9 cellular contexts compared by ENCODE assay signal in the genomic region with DNA sequence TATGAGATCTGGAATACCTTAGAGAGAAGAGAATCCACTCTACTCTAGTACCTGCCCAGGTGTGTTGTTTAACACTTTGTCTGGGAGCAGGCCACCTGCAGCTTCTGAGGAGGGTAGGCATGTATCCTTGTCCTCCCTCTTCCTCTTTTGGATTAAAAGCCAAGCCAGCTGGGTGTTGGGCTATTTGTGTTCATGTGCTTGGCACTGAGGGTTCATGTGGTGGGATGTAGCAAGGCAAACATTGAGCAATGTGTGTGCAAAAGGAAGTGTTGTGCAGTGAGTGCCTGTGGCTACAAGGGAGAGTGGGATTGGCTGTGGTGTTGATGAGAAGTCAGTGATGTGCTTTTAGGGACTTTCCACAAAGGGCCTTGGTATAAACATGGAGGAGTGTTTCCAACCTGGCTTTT. TPM values are rescaled to one million over a fixed set of nuclear protein-coding genes. Genes with fewer than 3 reads are reported as not detected.
DNase-seq lines count a peak whose midpoint lies in the region; ATAC-seq and TF ChIP-seq lines count a peak whose summit lies in the region.
"Had no signal": no experiment of that assay in that cellular context is flagged by ENCODE, and none has a peak within 500 bp of the region (broad histone marks: within the 10 kb centered on the region; RNA-seq: fewer than 3 reads in every experiment).

No MANE protein-coding gene starts in this region.

- H3K36me3 ChIP-seq in GM23248 (ENCODE audit: low read depth), result no peaks in the 10 kb centered on the region
- H3K36me3 ChIP-seq in tibial artery, result peaks cover 11 to 16% (median 12%) of the 10 kb centered on the region in 3 donors
- peaks cover 0 to 13% of the 10 kb centered on the region in 2 donors for H3K36me3 ChIP-seq in vagina

- peaks cover 27% of the 10 kb centered on the region for H3K4me1 Mint-ChIP-seq in WTC11

- DNase-seq in AML-193 (lab: John Stamatoyannopoulos, UW) (peak; percentile 96 to 98), GM23248 (peak; percentile 67), WTC11 (ENCODE audit: low spot score) (no peak), cardiac septum (ENCODE audit: low spot score) (peak; percentile 80), tibial artery (peak; percentile 61 to 66), vagina (ENCODE audit: extremely low spot score in 2 of 2) (no peak), germinal center (ENCODE audit: low spot score) (no peak), NCI-H526 (lab: John Stamatoyannopoulos, UW) (no peak)

- no peak for TF ChIP-seq CTCF in WTC11 (IDR thresholded peaks at IDR 0.05)
- TF ChIP-seq CTCF in tibial artery (IDR thresholded peaks at IDR 0.05), result no peak
- TF ChIP-seq CTCF in vagina (IDR thresholded peaks at IDR 0.05), result no peak

- H4K20me1 ChIP-seq in GM23248 (ENCODE audit: insufficient read depth), result no peaks in the 10 kb centered on the region

- no peak overlapping the region for H3K4me3 Mint-ChIP-seq in WTC11

- intact Hi-C loops in cardiac septum (cut with DNase I), result loop anchor here (5.0 kb wide), 1 partner anchor 104 kb away; no protein-coding TSS in a partner anchor
- intact Hi-C loops in tibial artery (cut with DNase I; ENCODE audit: low total_unique reads), result no loop called here
- intact Hi-C loops in vagina (cut with DNase I), result no loop called here

- H3K9me3 ChIP-seq in GM23248 (ENCODE audit: low read depth) (no peaks in the 10 kb centered on the region), tibial artery (no peaks in the 10 kb centered on the region), vagina (no peaks in the 10 kb centered on the region)
- H3K9me3 ChIP-seq: pancreas had no signal

- no peaks in the 10 kb centered on the region for H3K27me3 Mint-ChIP-seq in WTC11 (ENCODE audit: low read depth)

- CTCF ChIA-PET in WTC11 (lab: Charles Lee), result no interaction called here

- no peaks in the 10 kb centered on the region for H3K27me3 ChIP-seq in GM23248 (replicated peaks; ENCODE audit: insufficient read depth)
- no peaks in the 10 kb centered on the region for H3K27me3 ChIP-seq in tibial artery
- H3K27me3 ChIP-seq in vagina, result no peaks in the 10 kb centered on the region
- H3K27me3 ChIP-seq: pancreas had no signal

- H3K27ac Mint-ChIP-seq in WTC11, result peak overlapping the region; percentile 78

- H3K36me3 Mint-ChIP-seq in WTC11, result peaks cover 18% of the 10 kb centered on the region

- no peaks in the 10 kb centered on the region for H3K9me3 Mint-ChIP-seq in WTC11

- ATAC-seq in WTC11, result no peak; the same call in 1 of the 2 replicates

- H3K79me2 ChIP-seq in GM23248 (ENCODE audit: insufficient read depth), result peaks cover 46% of the 10 kb centered on the region

- H3F3A ChIP-seq in GM23248 (ENCODE audit: insufficient read depth), result peaks cover 36% of the 10 kb centered on the region

- no peaks in the 10 kb centered on the region for H3K9me2 ChIP-seq in GM23248 (ENCODE audit: insufficient read depth)

- no peak overlapping the region for H3K9ac ChIP-seq in GM23248

- H3K4me3 ChIP-seq in GM23248 (no peak overlapping the region), tibial artery (no peak overlapping the region), vagina (no peak overlapping the region)
- H3K4me3 ChIP-seq: pancreas had no signal

- POLR2A ChIA-PET in WTC11 (lab: Charles Lee), result no interaction called here

- H3K27ac ChIP-seq in GM23248 (peak overlapping the region; percentile 80), tibial artery (no peak overlapping the region), vagina (no peak overlapping the region)

- in situ Hi-C loops in GM23248 (cut with MboI), result no loop called here

- no peak overlapping the region for H2AFZ ChIP-seq in GM23248

- H3K4me1 ChIP-seq in GM23248 (ENCODE audit: insufficient read depth), result peaks cover 38% of the 10 kb centered on the region
- H3K4me1 ChIP-seq in tibial artery, result peaks cover 0 to 18% (median 10%) of the 10 kb centered on the region in 4 donors
- peaks cover 35% of the 10 kb centered on the region for H3K4me1 ChIP-seq in vagina
- H3K4me1 ChIP-seq: pancreas had no signal

- peak overlapping the region; percentile 74 for H3K4me2 ChIP-seq in GM23248 (ENCODE audit: unreplicated experiment)

- TF ChIP-seq POLR2A in vagina (IDR thresholded peaks at IDR 0.05), result no peak

TF ChIP-seq in WTC11, 78 proteins besides CTCF, POLR2A, EP300 and RAD21:
- TF ChIP-seq NFE2L1 (CRISPR knock-in tag; IDR thresholded peaks at IDR 0.05) (no peak), GABPB1 (CRISPR knock-in tag; IDR thresholded peaks at IDR 0.05) (peak; percentile 95), FOXP1 (CRISPR knock-in tag; IDR thresholded peaks at IDR 0.05; ENCODE audit: borderline replicate concordance) (no peak), JUN (CRISPR knock-in tag; IDR thresholded peaks at IDR 0.05) (no peak)
- TF ChIP-seq, protein P1, sequence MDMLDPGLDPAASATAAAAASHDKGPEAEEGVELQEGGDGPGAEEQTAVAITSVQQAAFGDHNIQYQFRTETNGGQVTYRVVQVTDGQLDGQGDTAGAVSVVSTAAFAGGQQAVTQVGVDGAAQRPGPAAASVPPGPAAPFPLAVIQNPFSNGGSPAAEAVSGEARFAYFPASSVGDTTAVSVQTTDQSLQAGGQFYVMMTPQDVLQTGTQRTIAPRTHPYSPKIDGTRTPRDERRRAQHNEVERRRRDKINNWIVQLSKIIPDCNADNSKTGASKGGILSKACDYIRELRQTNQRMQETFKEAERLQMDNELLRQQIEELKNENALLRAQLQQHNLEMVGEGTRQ (CRISPR knock-in tag; IDR thresholded peaks at IDR 0.05), result no peak

RNA-seq across cellular contexts. Expression of a gene that starts 23.0 kb away (rescaled TPM):
- total RNA-seq in GM23248 (2014; rRNA removed; shearing (Covaris generic)), result 5.5 and 9.1 TPM in 2 replicates
- polyA plus RNA-seq in GM23248 (2016; fragmentation: Nextera tagmentation; extraction: Ambion mirVana), result 7.3 and 7.7 TPM in 2 replicates
- total RNA-seq in WTC11 (2021), result 73.7 to 87.4 TPM (median 77.1 TPM) in 3 replicates
- 8.6 TPM for total RNA-seq in cardiac septum
- 23.3 TPM for total RNA-seq in vagina

RNA-seq across cellular contexts. Expression of a gene that starts 48.3 kb away (rescaled TPM):
- 3.9 and 4.1 TPM in 2 replicates for total RNA-seq in GM23248 (2014; rRNA removed; shearing (Covaris generic))
- 2.9 and 3.7 TPM in 2 replicates for polyA plus RNA-seq in GM23248 (2016; fragmentation: Nextera tagmentation; extraction: Ambion mirVana)
- 5.6 to 9.3 TPM (median 8.1 TPM) in 3 replicates for total RNA-seq in WTC11 (2021)
- total RNA-seq in cardiac septum, result 5.2 TPM
- 30.0 TPM for total RNA-seq in vagina

Comparison
In these comparisons a context has a peak if more than half of its experiments do, and no peak if none do; other contexts are left out.
1. DNase-seq: peak in AML-193 (2 of 2), GM23248 (single experiment), cardiac septum (single experiment) and tibial artery (2 of 2); none in WTC11 (single experiment), vagina (0 of 2), germinal center (single experiment) and NCI-H526 (0 of 2).